ENCODE assay signal across 8 cellular contexts in genomic region chr14:24481622-24482324, GRCh38. TPM values are rescaled to one million over a fixed set of nuclear protein-coding genes. Genes with fewer than 3 reads are reported as not detected.
DNase-seq lines count a peak whose midpoint lies in the region; ATAC-seq, FAIRE-seq and TF ChIP-seq lines count a peak whose summit lies in the region.

No MANE protein-coding gene starts in this region.

- no peak overlapping the region for H3K27ac Mint-ChIP-seq in Caco-2 (ENCODE audit: unreplicated experiment)
- peak overlapping the region; percentile 52 for H3K27ac Mint-ChIP-seq in T-helper 1 cell treated with Interleukin-12 subunit alpha and Interleukin-12 subunit beta and Interleukin-4 antibody, amounts not matched to agents 30 μg/mL and 1 μg/mL, for 36 hours
- H3K27ac Mint-ChIP-seq in memory B cell: peak overlapping the region; percentile 89

- 54 to 55% methylated on average over 18 to 23 of the region's 23 CpGs for whole genome bisulfite sequencing in upper lobe of left lung, 2 donors

- no peak overlapping the region for H3K27ac ChIP-seq in upper lobe of left lung

- TF ChIP-seq POLR2A in upper lobe of left lung (IDR thresholded peaks at IDR 0.05): no peak

- POLR2A ChIA-PET in Caco-2 (lab: Charles Lee): no interaction called here

- in situ Hi-C loops in T47D (cut with HindIII; ENCODE audit: low pct_unique_long_range_greater_than_20kb, low sequenced_read_pairs): no loop called here

- H3K9me3 ChIP-seq in Caco-2 (no peaks in the 10 kb centered on the region), upper lobe of left lung (no peaks in the 10 kb centered on the region)

- no peaks in the 10 kb centered on the region for H3K36me3 Mint-ChIP-seq in Caco-2 (ENCODE audit: insufficient read depth, unreplicated experiment)
- H3K36me3 Mint-ChIP-seq in T-helper 1 cell treated with Interleukin-12 subunit alpha and Interleukin-12 subunit beta and Interleukin-4 antibody, amounts not matched to agents 30 μg/mL and 1 μg/mL, for 36 hours (ENCODE audit: low read depth): no peaks in the 10 kb centered on the region
- no peaks in the 10 kb centered on the region for H3K36me3 Mint-ChIP-seq in memory B cell

- TF ChIP-seq CTCF in Caco-2 (IDR thresholded peaks at IDR 0.05; ENCODE audit: insufficient read depth in 1 of 2, low read depth in 1 of 2, low read length in 1 of 2, severe bottlenecking in 1 of 2, unreplicated experiment in 1 of 2) (peak; percentile 65 to 83), upper lobe of left lung (IDR thresholded peaks at IDR 0.05) (peak; percentile 24 to 56 (median 38))

- intact Hi-C loops in Caco-2 (cut with micrococcal nuclease; ENCODE audit: unreplicated experiment): loop anchor here (1.0 to 10.0 kb wide), 2 partner anchors 123 to 198 kb away; partner anchors contain the start of gene GZMH

- H3K27me3 ChIP-seq in Caco-2 (replicated peaks; ENCODE audit: control insufficient read depth, insufficient read depth, low read length): no peaks in the 10 kb centered on the region
- H3K27me3 ChIP-seq in upper lobe of left lung: no peaks in the 10 kb centered on the region

- H3K4me3 ChIP-seq in Caco-2 (ENCODE audit: low read depth, low read length) (no peak overlapping the region), upper lobe of left lung (no peak overlapping the region)

- no peaks in the 10 kb centered on the region for H3K9me3 Mint-ChIP-seq in Caco-2 (ENCODE audit: unreplicated experiment)
- H3K9me3 Mint-ChIP-seq in T-helper 1 cell treated with Interleukin-12 subunit alpha and Interleukin-12 subunit beta and Interleukin-4 antibody, amounts not matched to agents 30 μg/mL and 1 μg/mL, for 36 hours: peaks cover 6% of the 10 kb centered on the region
- no peaks in the 10 kb centered on the region for H3K9me3 Mint-ChIP-seq in memory B cell

- TF ChIP-seq EP300 in upper lobe of left lung (IDR thresholded peaks at IDR 0.05): no peak

- CTCF ChIA-PET in Caco-2 (lab: Charles Lee): interaction anchor here (0.6 kb wide), 1 partner anchor 1373 kb away, joined by 3 read pairs; no protein-coding TSS in a partner anchor

- no peaks in the 10 kb centered on the region for H3K27me3 Mint-ChIP-seq in Caco-2 (ENCODE audit: insufficient read depth, unreplicated experiment)
- no peaks in the 10 kb centered on the region for H3K27me3 Mint-ChIP-seq in T-helper 1 cell treated with Interleukin-12 subunit alpha and Interleukin-12 subunit beta and Interleukin-4 antibody, amounts not matched to agents 30 μg/mL and 1 μg/mL, for 36 hours (ENCODE audit: low read depth)
- H3K27me3 Mint-ChIP-seq in memory B cell: no peaks in the 10 kb centered on the region

- BruUV-seq in Caco-2 (replicated peaks; lab: Mats Ljungman, UMichigan): no TSS peak

- peaks cover 4% of the 10 kb centered on the region for H3K4me1 ChIP-seq in Caco-2
- peaks cover 0 to 3% (median 0%) of the 10 kb centered on the region in 4 donors for H3K4me1 ChIP-seq in upper lobe of left lung

- FAIRE-seq in HTR-8/SVneo (lab: Jason Lieb, UNC): no peak

- DNase-seq in Caco-2 (peak; percentile 79 to 87), HTR-8/SVneo (ENCODE audit: insufficient read length, low spot score) (peak; percentile 18), T47D (ENCODE audit: low read depth in 1 of 2, low spot score in 1 of 2) (peak; percentile 53 to 54), memory B cell (ENCODE audit: low spot score in 2 of 2) (peak; percentile 29 to 37), upper lobe of left lung (peak; percentile 27 to 66), NCI-H1105 treated with DMSO at 0.1 percent for 48 hours (lab: John Stamatoyannopoulos, UW) (no peak)

- H3K4me1 Mint-ChIP-seq in Caco-2 (ENCODE audit: low read depth, unreplicated experiment) (no peaks in the 10 kb centered on the region), memory B cell (peaks cover 23% of the 10 kb centered on the region)
- peaks cover 17% of the 10 kb centered on the region for H3K4me1 Mint-ChIP-seq in T-helper 1 cell treated with Interleukin-12 subunit alpha and Interleukin-12 subunit beta and Interleukin-4 antibody, amounts not matched to agents 30 μg/mL and 1 μg/mL, for 36 hours (ENCODE audit: low read depth)

- ATAC-seq in GM19043 (IDR thresholded peaks at IDR 0.05; ENCODE audit: low read depth, unreplicated experiment): peak; percentile 82
- ATAC-seq in memory B cell (ENCODE audit: low read depth): peak; percentile 84
- peak; percentile 71 to 73 for ATAC-seq in upper lobe of left lung (ENCODE audit: low FRiP score in 2 of 2)

- H3K4me3 Mint-ChIP-seq in Caco-2 (ENCODE audit: unreplicated experiment): no peak overlapping the region
- peak overlapping the region; percentile 57 for H3K4me3 Mint-ChIP-seq in T-helper 1 cell treated with Interleukin-12 subunit alpha and Interleukin-12 subunit beta and Interleukin-4 antibody, amounts not matched to agents 30 μg/mL and 1 μg/mL, for 36 hours
- H3K4me3 Mint-ChIP-seq in memory B cell: peak overlapping the region; percentile 90

- no peaks in the 10 kb centered on the region for H3K36me3 ChIP-seq in Caco-2 (ENCODE audit: control insufficient read depth, insufficient read depth, low read length)
- no peaks in the 10 kb centered on the region for H3K36me3 ChIP-seq in upper lobe of left lung

RNA-seq across cellular contexts. Expression of gene CMA1, which starts 26.3 kb away (rescaled TPM):
- total RNA-seq in Caco-2 (2022): not detected in 2 replicates
- total RNA-seq in upper lobe of left lung: 1 to 10 TPM in 1 of 6 donors, under 1 TPM in 1, not detected in 4; 0.37 to 1.8 TPM

RNA-seq across cellular contexts. Expression of gene SDR39U1, which starts 39.2 kb away (rescaled TPM):
- total RNA-seq in Caco-2 (2022) (44.1 and 45.8 TPM in 2 replicates), upper lobe of left lung (10 to 100 TPM; 34.9 to 88.0 (median 52.6) TPM)

RNA-seq across cellular contexts. Expression of gene KHNYN, which starts 52.0 kb away (rescaled TPM):
- total RNA-seq in Caco-2 (2022): 50.0 and 50.5 TPM in 2 replicates
- 100 to 1,000 TPM in 1 of 6 donors, 10 to 100 TPM in 5; 43.9 to 136 (median 66.4) TPM for total RNA-seq in upper lobe of left lung

RNA-seq across cellular contexts. Expression of gene CBLN3, which starts 52.3 kb away (rescaled TPM):
- total RNA-seq in Caco-2 (2022): 1.1 and 1.4 TPM in 2 replicates
- total RNA-seq in upper lobe of left lung: 1 to 10 TPM; 1.1 to 4.2 (median 3.1) TPM
